Comparison of ENCODE assay signal across 1 cellular context in genomic region chr22:37848587-37849088, GRCh38.
TF ChIP-seq lines count a peak whose summit lies in the region.

No MANE protein-coding gene starts in this region.

TF ChIP-seq in WTC11, 78 proteins besides CTCF, POLR2A, EP300 and RAD21 (continued from another document):
- TF ChIP-seq STAT6 (CRISPR knock-in tag; conservative IDR thresholded peaks at IDR 0.05; ENCODE audit: low read depth) (no peak), ETV6 (CRISPR knock-in tag; IDR thresholded peaks at IDR 0.05) (no peak), MXD4 (CRISPR knock-in tag; IDR thresholded peaks at IDR 0.05; ENCODE audit: borderline replicate concordance) (no peak), IRF1 (CRISPR knock-in tag; IDR thresholded peaks at IDR 0.05) (no peak), ZNF317 (CRISPR knock-in tag; IDR thresholded peaks at IDR 0.05; ENCODE audit: borderline replicate concordance, low read depth) (no peak)
